ENCODE assay signal across 8 cellular contexts in the genomic region with DNA sequence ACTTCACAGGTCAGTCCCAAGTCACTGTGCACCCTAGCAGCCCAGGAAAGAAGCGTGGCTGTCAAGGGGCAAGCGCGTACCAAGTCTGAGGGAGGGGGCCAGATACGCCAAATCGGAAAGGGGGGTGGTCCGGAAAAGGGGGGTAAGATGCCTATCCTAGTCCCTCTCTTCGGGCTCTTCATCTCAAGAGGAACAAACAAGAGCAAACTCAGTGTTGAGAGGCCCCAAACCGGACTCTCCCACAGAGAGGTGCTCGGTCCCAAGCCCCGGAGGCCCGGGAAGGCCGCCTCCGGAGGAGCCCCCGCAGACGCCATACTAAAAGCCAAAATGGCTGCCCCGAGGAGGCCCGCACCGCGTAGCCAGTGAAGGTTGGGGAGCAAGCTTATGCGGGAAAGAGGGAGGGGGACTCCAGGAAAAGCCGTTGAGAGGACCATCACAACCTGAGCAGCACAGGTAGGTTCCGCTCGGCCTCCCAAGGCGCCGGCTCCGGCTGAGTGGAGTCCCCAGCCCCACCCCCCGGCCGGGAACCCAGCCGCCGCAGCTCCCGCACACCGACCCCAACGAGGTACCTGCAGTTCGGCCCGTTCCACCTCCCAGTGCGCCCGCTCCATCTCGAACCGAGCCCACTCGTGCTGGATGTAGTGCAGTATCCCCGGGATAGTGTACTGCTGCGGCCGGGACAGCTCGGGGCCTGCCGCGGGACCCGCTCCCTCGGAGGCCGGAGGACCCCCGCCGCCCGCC. TPM values are rescaled to one million over a fixed set of nuclear protein-coding genes. Genes with fewer than 3 reads are reported as not detected.
DNase-seq lines count a peak whose midpoint lies in the region; ATAC-seq and TF ChIP-seq lines count a peak whose summit lies in the region.

A gene with protein sequence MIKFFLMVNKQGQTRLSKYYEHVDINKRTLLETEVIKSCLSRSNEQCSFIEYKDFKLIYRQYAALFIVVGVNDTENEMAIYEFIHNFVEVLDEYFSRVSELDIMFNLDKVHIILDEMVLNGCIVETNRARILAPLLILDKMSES (plus strand): TSS at position 315 of the 741 bp plus-strand sequence. CDS start 40,548 bp downstream, outside the sequence.

- DNase-seq in NCI-H748 (lab: John Stamatoyannopoulos, UW; ENCODE audit: unreplicated experiment) = peak; percentile 56
- DNase-seq in activated CD8-positive, alpha-beta memory T cell treated with anti-CD3 and anti-CD28 coated beads, Interleukin-2, amount 50 U/mL, for 4 hours = peak; percentile 41
- peak; percentile 53 for DNase-seq in endothelial cell (ENCODE audit: low spot score)
- DNase-seq in mucosa of descending colon = peak; percentile 58 to 77 (median 73)
- peak; percentile 5 to 13 for DNase-seq in stimulated activated CD8-positive, alpha-beta memory T cell treated with anti-CD3 and anti-CD28 coated beads, Interleukin-4, amount 100 ng/mL, for 4 hours (ENCODE audit: low read depth in 2 of 2, low spot score in 1 of 2)

- H3K4me3 Mint-ChIP-seq in endothelial cell (ENCODE audit: unreplicated experiment) = peak within 1 kb of the TSS; percentile 98

- H3K4me1 ChIP-seq in mucosa of descending colon (ENCODE audit: low read depth) = peaks cover 19% of the 10 kb centered on the region

- peak within 1 kb of the TSS; percentile 100 for H3K27ac Mint-ChIP-seq in endothelial cell (ENCODE audit: unreplicated experiment)

- H3K4me3 ChIP-seq in GM08714 (ENCODE audit: low read length) = peak within 1 kb of the TSS; percentile 94
- peak within 1 kb of the TSS; percentile 96 for H3K4me3 ChIP-seq in mucosa of descending colon

- no peaks in the 10 kb centered on the region for H3K9me3 Mint-ChIP-seq in endothelial cell (ENCODE audit: unreplicated experiment)

- no peak for TF ChIP-seq CTCF in endothelial cell (IDR thresholded peaks at IDR 0.05; ENCODE audit: unreplicated experiment)
- no peak for TF ChIP-seq CTCF in mucosa of descending colon (IDR thresholded peaks at IDR 0.05)

- peaks cover 14% of the 10 kb centered on the region for H3K27me3 Mint-ChIP-seq in endothelial cell (ENCODE audit: unreplicated experiment)

- intact Hi-C loops in mucosa of descending colon (cut with DNase I, micrococcal nuclease) = no loop called here

- no peaks in the 10 kb centered on the region for H3K9me3 ChIP-seq in mucosa of descending colon

- peaks cover 22% of the 10 kb centered on the region for H3K36me3 Mint-ChIP-seq in endothelial cell (ENCODE audit: low read depth, unreplicated experiment)

- ATAC-seq in HG02678 (IDR thresholded peaks at IDR 0.05; ENCODE audit: unreplicated experiment) (peak; percentile 13), mucosa of descending colon (peak; percentile 34), GM21717 (IDR thresholded peaks at IDR 0.05; ENCODE audit: unreplicated experiment) (no peak)

- H3K36me3 ChIP-seq in mucosa of descending colon (ENCODE audit: low read depth) = no peaks in the 10 kb centered on the region

- peaks cover 26% of the 10 kb centered on the region for H3K4me1 Mint-ChIP-seq in endothelial cell (ENCODE audit: unreplicated experiment)

RNA-seq across cellular contexts. Expression of the gene that starts here (rescaled TPM):
- total RNA-seq in endothelial cell (ENCODE audit: unreplicated experiment) = 9.2 TPM
- 1 to 10 TPM; 3.0 to 9.9 (median 4.0) TPM for total RNA-seq in mucosa of descending colon

Comparison
In these comparisons a context has a peak if more than half of its experiments do, and no peak if none do; other contexts are left out.
1. DNase-seq: peak in every context shown above with its lines; median percentile 73 in mucosa of descending colon; 56 in NCI-H748; 53 in endothelial cell; 41 in activated CD8-positive, alpha-beta memory T cell treated with anti-CD3 and anti-CD28 coated beads, Interleukin-2, amount 50 U/mL, for 4 hours; 9 in stimulated activated CD8-positive, alpha-beta memory T cell treated with anti-CD3 and anti-CD28 coated beads, Interleukin-4, amount 100 ng/mL, for 4 hours.